In genomic region chr16:51441331-51441730, GRCh38 we compare ENCODE assay signal across 1 cellular context.
TF ChIP-seq lines count a peak whose summit lies in the region.

No MANE protein-coding gene starts in this region.

TF ChIP-seq in GM23338, 12 proteins besides CTCF, POLR2A, EP300 and RAD21 (continued from another document):
- no peak for TF ChIP-seq ZNF462 (CRISPR knock-in tag; IDR thresholded peaks at IDR 0.05)
- TF ChIP-seq ZNF331 (CRISPR knock-in tag; IDR thresholded peaks at IDR 0.05; ENCODE audit: low read depth) = no peak
- no peak for TF ChIP-seq STAT1 (IDR thresholded peaks at IDR 0.05; ENCODE audit: unreplicated experiment)
- no peak for TF ChIP-seq CREB1 (CRISPR knock-in tag; IDR thresholded peaks at IDR 0.05; ENCODE audit: low read depth)
- no peak for TF ChIP-seq POLR2AphosphoS5 (IDR thresholded peaks at IDR 0.05; ENCODE audit: low read depth)
- TF ChIP-seq REST (IDR thresholded peaks at IDR 0.05; ENCODE audit: unreplicated experiment) = no peak
TF ChIP-seq in GM23338: peak in this region for 0.
